Comparison of ENCODE assay signal across 7 cellular contexts in the genomic region with DNA sequence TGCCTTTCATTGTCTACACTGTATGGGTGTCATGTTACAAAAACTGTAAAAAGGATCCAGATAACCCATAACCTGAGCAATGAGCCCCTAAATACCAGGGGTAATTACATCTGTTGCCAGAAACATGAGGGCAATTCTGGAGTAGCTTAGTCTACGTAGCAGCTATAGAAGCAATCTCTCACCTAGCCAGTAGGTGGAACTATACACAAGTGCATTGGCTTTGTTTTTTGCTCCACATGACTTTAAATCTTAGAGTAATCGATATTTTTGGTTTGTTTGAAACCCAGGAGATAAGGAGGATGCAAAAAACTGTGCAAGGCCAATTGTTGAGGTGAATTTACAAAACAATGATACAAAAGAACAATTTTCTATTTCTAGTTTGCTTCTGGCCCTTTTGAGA.
DNase-seq lines count a peak whose midpoint lies in the region; ATAC-seq and TF ChIP-seq lines count a peak whose summit lies in the region.

No MANE protein-coding gene starts in this region.

- H3K27me3 ChIP-seq in DOHH2 (ENCODE audit: control insufficient read depth, low read length): no peaks in the 10 kb centered on the region

- no peak overlapping the region for H3K4me3 ChIP-seq in DOHH2 (ENCODE audit: low read length)

- H3K27ac Mint-ChIP-seq in central memory CD8-positive, alpha-beta T cell (ENCODE audit: low read depth): peak overlapping the region; percentile 19

- no peaks in the 10 kb centered on the region for H3K36me3 ChIP-seq in DOHH2 (ENCODE audit: control insufficient read depth, low read length)

- no peak overlapping the region for H3K27ac ChIP-seq in DOHH2 (ENCODE audit: low read depth, low read length)

- no peaks in the 10 kb centered on the region for H3K9me3 Mint-ChIP-seq in central memory CD8-positive, alpha-beta T cell

- H3K4me1 ChIP-seq in DOHH2 (ENCODE audit: control insufficient read depth, low read length): no peaks in the 10 kb centered on the region

- peak; percentile 3 for DNase-seq in NCI-H2171 (lab: John Stamatoyannopoulos, UW)
- no peak for DNase-seq in central memory CD8-positive, alpha-beta T cell (ENCODE audit: low spot score in 2 of 2)
- DNase-seq in medulla oblongata (ENCODE audit: extremely low spot score): peak; percentile 3
- DNase-seq in activated CD4-positive, alpha-beta T cell treated with anti-CD3 and anti-CD28 coated beads, Interleukin-2, amount 50 U/mL, for 48 hours: no peak

- H3K9me3 ChIP-seq in DOHH2 (ENCODE audit: control insufficient read depth, insufficient read depth, low read length): no peaks in the 10 kb centered on the region

- no peak overlapping the region for H3K4me2 ChIP-seq in DOHH2 (ENCODE audit: low read length)

- peaks cover 3% of the 10 kb centered on the region for H3K36me3 Mint-ChIP-seq in central memory CD8-positive, alpha-beta T cell (ENCODE audit: insufficient read depth)

- H4K20me1 ChIP-seq in DOHH2 (ENCODE audit: control insufficient read depth, insufficient read depth, low read depth, low read length): no peaks in the 10 kb centered on the region

- peak; percentile 61 for TF ChIP-seq CTCF in DOHH2 (IDR thresholded peaks at IDR 0.05; ENCODE audit: low read depth, low read length, poor library complexity, severe bottlenecking)

- ATAC-seq in GM21526 (IDR thresholded peaks at IDR 0.05; ENCODE audit: low FRiP score, unreplicated experiment) (peak; percentile 75), HG03139 (IDR thresholded peaks at IDR 0.05; ENCODE audit: unreplicated experiment) (no peak)
- ATAC-seq in central memory CD8-positive, alpha-beta T cell (replicated peaks; ENCODE audit: extremely low read depth, poor library complexity, severe bottlenecking): no peak

- no peak overlapping the region for H3K4me3 Mint-ChIP-seq in central memory CD8-positive, alpha-beta T cell

- H3K4me1 Mint-ChIP-seq in central memory CD8-positive, alpha-beta T cell: peaks cover 2% of the 10 kb centered on the region

- no peaks in the 10 kb centered on the region for H3F3A ChIP-seq in DOHH2 (ENCODE audit: control insufficient read depth, insufficient read depth)

- no peaks in the 10 kb centered on the region for H3K79me2 ChIP-seq in DOHH2 (ENCODE audit: control insufficient read depth, low read length)

- no peaks in the 10 kb centered on the region for H3K9me2 ChIP-seq in DOHH2 (replicated peaks; ENCODE audit: control insufficient read depth, low read length)

- H3K27me3 Mint-ChIP-seq in central memory CD8-positive, alpha-beta T cell: no peaks in the 10 kb centered on the region

Comparison
In these comparisons a context has a peak if more than half of its experiments do, and no peak if none do; other contexts are left out.
1. DNase-seq: peak in NCI-H2171 (single experiment) and medulla oblongata (single experiment); none in central memory CD8-positive, alpha-beta T cell (0 of 2) and activated CD4-positive, alpha-beta T cell treated with anti-CD3 and anti-CD28 coated beads, Interleukin-2, amount 50 U/mL, for 48 hours (0 of 2).